12 cellular contexts compared by ENCODE assay signal in the genomic region with DNA sequence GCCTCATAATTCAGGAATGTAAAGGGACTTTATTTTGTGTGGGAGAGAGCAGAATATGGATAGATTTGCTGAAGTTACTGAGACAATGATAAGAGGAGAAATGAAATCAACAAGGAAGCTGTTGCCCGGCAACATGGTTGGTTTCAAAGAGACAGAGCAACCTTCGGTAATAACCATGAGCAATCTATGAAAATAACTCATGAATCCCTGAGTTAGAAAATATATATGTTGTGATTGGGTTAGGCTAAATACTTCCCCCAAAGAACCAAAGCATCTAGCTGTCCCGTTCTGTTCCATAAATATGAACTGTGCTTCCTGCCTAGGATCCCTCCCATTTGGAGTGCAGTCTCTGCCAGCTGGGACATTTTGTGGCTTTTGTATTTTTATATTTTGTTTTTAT. TPM values are rescaled to one million over a fixed set of nuclear protein-coding genes. Genes with fewer than 3 reads are reported as not detected.
A peak's percentile ranks its signal among the peaks of the same experiment; 100 is the strongest.
DNase-seq lines count a peak whose midpoint lies in the region; ATAC-seq, FAIRE-seq and TF ChIP-seq lines count a peak whose summit lies in the region.
"Had no signal": no experiment of that assay in that cellular context is flagged by ENCODE, and none has a peak within 500 bp of the region (broad histone marks: within the 10 kb centered on the region; RNA-seq: fewer than 3 reads in every experiment).

No MANE protein-coding gene starts in this region.

- H3K9ac ChIP-seq in Loucy (ENCODE audit: low read depth, low read length, poor library complexity, severe bottlenecking), result peak overlapping the region; percentile 68
- peak overlapping the region; percentile 82 for H3K9ac ChIP-seq in mammary epithelial cell (ENCODE audit: insufficient read depth, low read length)
- peak overlapping the region; percentile 61 for H3K9ac ChIP-seq in keratinocyte (ENCODE audit: control insufficient read depth, extremely low read depth, insufficient read depth, low read length)
- H3K9ac ChIP-seq in stomach smooth muscle (ENCODE audit: low read length in 2 of 2), result no peak overlapping the region

- peaks cover 23 to 31% of the 10 kb centered on the region in 2 donors for H3K4me1 Mint-ChIP-seq in natural killer cell treated with Interleukin-12 subunit alpha and Interleukin-12 subunit beta and Interleukin-15 and Interleukin-18, amount 100 ng/mL, for 72 hours (ENCODE audit: low read depth in 2 of 2)

- no peak for FAIRE-seq in keratinocyte (lab: Jason Lieb, UNC)
- FAIRE-seq: GM12878 had no signal

- H3K27ac Mint-ChIP-seq in natural killer cell treated with Interleukin-12 subunit alpha and Interleukin-12 subunit beta and Interleukin-15 and Interleukin-18, amount 100 ng/mL, for 72 hours, result peak overlapping the region in 1 of 2 donors; percentile 47
- H3K27ac Mint-ChIP-seq: activated naive CD8-positive, alpha-beta T cell treated with anti-CD3 and anti-CD28 coated beads, Interleukin-2, amount 50 U/mL, for 24 hours had no signal

- H4K20me1 ChIP-seq in Loucy (ENCODE audit: insufficient read depth, low read length, poor library complexity, severe bottlenecking), result no peaks in the 10 kb centered on the region
- no peaks in the 10 kb centered on the region for H4K20me1 ChIP-seq in mammary epithelial cell (ENCODE audit: insufficient read depth, low read length)
- H4K20me1 ChIP-seq in keratinocyte (ENCODE audit: control insufficient read depth, extremely low read depth, insufficient read depth, low read length), result no peaks in the 10 kb centered on the region

- no TSS peak for BruUV-seq in mammary epithelial cell (replicated peaks; lab: Mats Ljungman, UMichigan)

- peaks cover 69% of the 10 kb centered on the region for H3K4me1 ChIP-seq in Loucy (ENCODE audit: insufficient read depth, low read length, poor library complexity, severe bottlenecking)
- peaks cover 26% of the 10 kb centered on the region for H3K4me1 ChIP-seq in mammary epithelial cell (ENCODE audit: insufficient read depth, low read length)
- peaks cover 28% of the 10 kb centered on the region for H3K4me1 ChIP-seq in keratinocyte (ENCODE audit: control insufficient read depth, extremely low read depth, insufficient read depth, low read length)
- peaks cover 12% of the 10 kb centered on the region for H3K4me1 ChIP-seq in stomach smooth muscle (ENCODE audit: control insufficient read depth, insufficient read depth, low read length)

- H3K4me2 ChIP-seq in Loucy (ENCODE audit: low read depth, low read length, poor library complexity, severe bottlenecking) (peak overlapping the region; percentile 71), mammary epithelial cell (ENCODE audit: insufficient read depth, low read depth, low read length) (peak overlapping the region; percentile 69), keratinocyte (ENCODE audit: control insufficient read depth, extremely low read depth, insufficient read depth, low read depth, low read length) (peak overlapping the region; percentile 74)

- H3K36me3 ChIP-seq in Loucy (ENCODE audit: insufficient read depth, low read length) (no peaks in the 10 kb centered on the region), mammary epithelial cell (ENCODE audit: insufficient read depth, low read length) (no peaks in the 10 kb centered on the region), keratinocyte (ENCODE audit: control insufficient read depth in 2 of 2, extremely low read depth in 1 of 2, insufficient read depth in 2 of 2, low read length in 2 of 2) (no peaks in the 10 kb centered on the region), stomach smooth muscle (ENCODE audit: control insufficient read depth in 2 of 2, insufficient read depth in 2 of 2, low read length in 2 of 2) (no peaks in the 10 kb centered on the region)

- intact Hi-C loops in mammary epithelial cell (cut with micrococcal nuclease), result loop anchor here (1.0 kb wide), 4 partner anchors 8 to 27 kb away; partner anchors contain the start of gene SERPINB1

- no peak overlapping the region for H2AFZ ChIP-seq in Loucy (ENCODE audit: low read length)
- H2AFZ ChIP-seq in mammary epithelial cell (ENCODE audit: low read depth, low read length), result peak overlapping the region; percentile 51
- peak overlapping the region; percentile 46 for H2AFZ ChIP-seq in keratinocyte (ENCODE audit: control insufficient read depth, low read length)

- H3K4me3 Mint-ChIP-seq in natural killer cell treated with Interleukin-12 subunit alpha and Interleukin-12 subunit beta and Interleukin-15 and Interleukin-18, amount 100 ng/mL, for 72 hours, result no peak overlapping the region
- H3K4me3 Mint-ChIP-seq: activated naive CD8-positive, alpha-beta T cell treated with anti-CD3 and anti-CD28 coated beads, Interleukin-2, amount 50 U/mL, for 24 hours had no signal

- H3K27ac ChIP-seq in mammary epithelial cell (ENCODE audit: insufficient read depth, low read depth, low read length) (peak overlapping the region; percentile 99), keratinocyte (ENCODE audit: control insufficient read depth, insufficient read depth, low read length) (peak overlapping the region; percentile 98), stomach smooth muscle (ENCODE audit: low read length) (no peak overlapping the region)

- no peaks in the 10 kb centered on the region for H3K27me3 Mint-ChIP-seq in natural killer cell treated with Interleukin-12 subunit alpha and Interleukin-12 subunit beta and Interleukin-15 and Interleukin-18, amount 100 ng/mL, for 72 hours
- H3K27me3 Mint-ChIP-seq: activated naive CD8-positive, alpha-beta T cell treated with anti-CD3 and anti-CD28 coated beads, Interleukin-2, amount 50 U/mL, for 24 hours had no signal

- ATAC-seq in natural killer cell treated with Interleukin-12 subunit alpha and Interleukin-12 subunit beta and Interleukin-15 and Interleukin-18, amount 100 ng/mL, for 72 hours, result no peak
- ATAC-seq in GM18858 (IDR thresholded peaks at IDR 0.05; ENCODE audit: unreplicated experiment), result no peak
- ATAC-seq: activated naive CD8-positive, alpha-beta T cell treated with anti-CD3 and anti-CD28 coated beads, Interleukin-2, amount 50 U/mL, for 24 hours; GM12878 had no signal

- no peaks in the 10 kb centered on the region for H3K9me2 ChIP-seq in Loucy (replicated peaks; ENCODE audit: low read depth, low read length)

- H3K36me3 Mint-ChIP-seq in natural killer cell treated with Interleukin-12 subunit alpha and Interleukin-12 subunit beta and Interleukin-15 and Interleukin-18, amount 100 ng/mL, for 72 hours, result peaks cover 29% of the 10 kb centered on the region

- CTCF ChIA-PET in mammary epithelial cell (lab: Charles Lee; ENCODE audit: low non-redundant PET), result no interaction called here

- H3F3A ChIP-seq in Loucy (ENCODE audit: low read depth), result peaks cover 18% of the 10 kb centered on the region; the same call in 1 of the 2 replicates

- no peak for TF ChIP-seq CTCF in Loucy (conservative IDR thresholded peaks at IDR 0.05; ENCODE audit: low read length)
- no peak for TF ChIP-seq CTCF in mammary epithelial cell (conservative IDR thresholded peaks at IDR 0.05 in 1 of 2, IDR thresholded peaks at IDR 0.05 in 1 of 2; ENCODE audit: extremely low read depth in 1 of 2, insufficient read depth in 1 of 2, low read depth in 1 of 2, low read length in 2 of 2)
- no peak for TF ChIP-seq CTCF in keratinocyte (optimal IDR thresholded peaks at IDR 0.05 in 1 of 3, IDR thresholded peaks at IDR 0.05 in 1 of 3, conservative IDR thresholded peaks at IDR 0.05 in 1 of 3; ENCODE audit: extremely low read depth in 1 of 3, insufficient read depth in 2 of 3, low read length in 3 of 3)

- H3K9me3 Mint-ChIP-seq in natural killer cell treated with Interleukin-12 subunit alpha and Interleukin-12 subunit beta and Interleukin-15 and Interleukin-18, amount 100 ng/mL, for 72 hours, result peaks cover 14% of the 10 kb centered on the region

- dilution Hi-C loops in mammary epithelial cell (cut with HindIII; ENCODE audit: low sequenced_read_pairs), result no loop called here
- dilution Hi-C loops in keratinocyte (cut with MboI; ENCODE audit: extremely low pct_ligation_motif_present, low sequenced_read_pairs), result no loop called here

- H3K79me2 ChIP-seq in Loucy (ENCODE audit: insufficient read depth, low read length) (peaks cover 3% of the 10 kb centered on the region; the same call in 1 of the 2 replicates), mammary epithelial cell (ENCODE audit: insufficient read depth, low read length) (no peaks in the 10 kb centered on the region), keratinocyte (ENCODE audit: control insufficient read depth, insufficient read depth, low read length) (no peaks in the 10 kb centered on the region)

- 36% methylated on average over 3 of the region's 3 CpGs for WGBS in mammary epithelial cell (ENCODE audit: low coverage, missing lambda C conversion rate)

- no peaks in the 10 kb centered on the region for H3K9me1 ChIP-seq in keratinocyte (ENCODE audit: control insufficient read depth, extremely low read depth, insufficient read depth, low read length)

- H3K9me3 ChIP-seq in Loucy (ENCODE audit: insufficient read depth, low read depth, low read length) (peaks cover 10% of the 10 kb centered on the region; the same call in 1 of the 2 replicates), mammary epithelial cell (replicated peaks; ENCODE audit: insufficient read depth, low read length) (peaks cover 9% of the 10 kb centered on the region), keratinocyte (ENCODE audit: control insufficient read depth, low read depth, low read length) (peaks cover 3% of the 10 kb centered on the region), stomach smooth muscle (ENCODE audit: control insufficient read depth in 2 of 2, low read length in 2 of 2) (peaks cover 0 to 7% of the 10 kb centered on the region in 2 donors)

- H3K27me3 ChIP-seq in Loucy (ENCODE audit: insufficient read depth, low read length, poor library complexity, severe bottlenecking), result no peaks in the 10 kb centered on the region
- no peaks in the 10 kb centered on the region for H3K27me3 ChIP-seq in mammary epithelial cell (ENCODE audit: insufficient read depth, low read length)
- H3K27me3 ChIP-seq in keratinocyte (ENCODE audit: control insufficient read depth, extremely low read depth, insufficient read depth, low read length), result no peaks in the 10 kb centered on the region
- no peaks in the 10 kb centered on the region for H3K27me3 ChIP-seq in stomach smooth muscle (ENCODE audit: control insufficient read depth in 1 of 2, insufficient read depth in 2 of 2, low read length in 2 of 2)

- DNase-seq in mammary epithelial cell (peak; percentile 84), keratinocyte (ENCODE audit: low read depth, low spot score) (no peak), DMS153 treated with DMSO at 0.1 percent for 48 hours (lab: John Stamatoyannopoulos, UW; ENCODE audit: unreplicated experiment) (no peak), GDM1 (lab: John Stamatoyannopoulos, UW) (no peak)
- DNase-seq in natural killer cell treated with Interleukin-12 subunit alpha and Interleukin-12 subunit beta and Interleukin-15 and Interleukin-18, amount 100 ng/mL, for 72 hours (ENCODE audit: low spot score), result no peak
- DNase-seq: activated naive CD8-positive, alpha-beta T cell treated with anti-CD3 and anti-CD28 coated beads, Interleukin-2, amount 50 U/mL, for 24 hours; NCI-H1105; T-helper 9 cell had no signal

- in situ Hi-C loops in mammary epithelial cell (cut with MboI; ENCODE audit: low sequenced_read_pairs in 2 of 2), result no loop called here

- H3K4me3 ChIP-seq in Loucy (ENCODE audit: low read length, poor library complexity, severe bottlenecking) (peak overlapping the region; percentile 53), mammary epithelial cell (replicated peaks in 1 of 3; ENCODE audit: insufficient read depth in 1 of 3, low read depth in 2 of 3, low read length in 3 of 3) (peak overlapping the region in 1 of 3 experiments; percentile 6), keratinocyte (ENCODE audit: control insufficient read depth in 2 of 3, extremely low read depth in 1 of 3, insufficient read depth in 2 of 3, low read depth in 1 of 3, low read length in 3 of 3) (no peak overlapping the region), stomach smooth muscle (ENCODE audit: low read length in 2 of 2) (peak overlapping the region; percentile 1 to 4)
- H3K4me3 ChIP-seq: GM12878 had no signal

RNA-seq across cellular contexts. Expression of gene SERPINB1, which starts 23.1 kb away (rescaled TPM):
- 10 to 100 TPM; 17.0 to 40.0 TPM for total RNA-seq in mammary epithelial cell
- polyA plus RNA-seq in mammary epithelial cell, result 91.9 TPM
- 37.4 TPM for polyA minus RNA-seq in mammary epithelial cell
- polyA plus RNA-seq in keratinocyte, result 38.4 to 76.0 TPM (median 71.9 TPM) in 3 replicates
- polyA plus RNA-seq in keratinocyte (2011; ENCODE audit: low read depth), result 13.5 TPM
- 46.9 and 80.2 TPM in 2 replicates for polyA plus RNA-seq in keratinocyte (2011; cell fraction: cytosol; rRNA removed)
- 31.5 and 46.9 TPM in 2 replicates for polyA plus RNA-seq in keratinocyte (2011; cell fraction: nucleus; rRNA removed)
- 8.0 and 64.9 TPM in 2 replicates for polyA plus RNA-seq in keratinocyte (2012; ENCODE audit: low replicate concordance)
- 9.1 to 34.9 TPM (median 24.7 TPM) in 3 replicates for polyA minus RNA-seq in keratinocyte
- 33.0 TPM for polyA minus RNA-seq in keratinocyte (2011; cell fraction: cytosol; rRNA and poly(A)+ RNA removed)
- 11.6 and 16.4 TPM in 2 replicates for polyA minus RNA-seq in keratinocyte (2011; cell fraction: nucleus; rRNA and poly(A)+ RNA removed)
- total RNA-seq in natural killer cell treated with Interleukin-12 subunit alpha and Interleukin-12 subunit beta and Interleukin-15 and Interleukin-18, amount 100 ng/mL, for 72 hours, result 100 to 1,000 TPM; 103 to 275 TPM

RNA-seq across cellular contexts. Expression of gene WRNIP1, which starts 53.4 kb away (rescaled TPM):
- total RNA-seq in mammary epithelial cell, result 10 to 100 TPM; 43.3 to 46.0 TPM
- polyA plus RNA-seq in mammary epithelial cell (58.5 TPM), keratinocyte (52.3 to 55.1 TPM (median 54.6 TPM) in 3 replicates)
- polyA minus RNA-seq in mammary epithelial cell (44.7 TPM), keratinocyte (38.9 to 48.4 TPM (median 45.6 TPM) in 3 replicates)
- 47.0 TPM for polyA plus RNA-seq in keratinocyte (2011; ENCODE audit: low read depth)
- polyA plus RNA-seq in keratinocyte (2011; cell fraction: cytosol; rRNA removed), result 40.7 and 50.1 TPM in 2 replicates
- 64.8 and 66.7 TPM in 2 replicates for polyA plus RNA-seq in keratinocyte (2011; cell fraction: nucleus; rRNA removed)
- polyA plus RNA-seq in keratinocyte (2012; ENCODE audit: low replicate concordance), result 38.4 and 45.5 TPM in 2 replicates
- 28.0 TPM for polyA minus RNA-seq in keratinocyte (2011; cell fraction: cytosol; rRNA and poly(A)+ RNA removed)
- polyA minus RNA-seq in keratinocyte (2011; cell fraction: nucleus; rRNA and poly(A)+ RNA removed), result 26.2 and 31.6 TPM in 2 replicates
- total RNA-seq in natural killer cell treated with Interleukin-12 subunit alpha and Interleukin-12 subunit beta and Interleukin-15 and Interleukin-18, amount 100 ng/mL, for 72 hours, result 10 to 100 TPM; 54.5 to 57.8 TPM

Comparison
In these comparisons a context has a peak if more than half of its experiments do, and no peak if none do; other contexts are left out.
1. H3K4me3 ChIP-seq: peak in Loucy (single experiment) and stomach smooth muscle (2 of 2); none in keratinocyte (0 of 3).
2. H3K9ac ChIP-seq: peak in Loucy (single experiment), mammary epithelial cell (single experiment) and keratinocyte (single experiment); none in stomach smooth muscle (0 of 2).
3. Peak in every context shown above with its lines, with median percentiles within 50 percentile points of each other: H3K4me2 ChIP-seq.